Comparison of ENCODE assay signal across 8 cellular contexts in genomic region chr6:148177589-148178233, GRCh38.
A peak's percentile ranks its signal among the peaks of the same experiment; 100 is the strongest.
DNase-seq lines count a peak whose midpoint lies in the region; ATAC-seq, FAIRE-seq and TF ChIP-seq lines count a peak whose summit lies in the region.

No MANE protein-coding gene starts in this region.

- TF ChIP-seq POLR2A in H54 (IDR thresholded peaks at IDR 0.05; ENCODE audit: low read depth, low read length) = no peak
- no peak for TF ChIP-seq POLR2A in breast epithelium (IDR thresholded peaks at IDR 0.05)

- peak in 9 of 14 donors; percentile 6 to 62 (median 29) for DNase-seq in C1 segment of cervical spinal cord (lab: John Stamatoyannopoulos, UW)
- DNase-seq in H54 (ENCODE audit: insufficient read length, low spot score) = no peak
- DNase-seq in RWPE1 (ENCODE audit: low spot score) = peak; percentile 35
- peak in 1 of 2 donors; percentile 63 for DNase-seq in breast epithelium (ENCODE audit: low spot score in 2 of 2)
- DNase-seq in kidney = no peak
- DNase-seq in stimulated activated CD8-positive, alpha-beta memory T cell treated with anti-CD3 and anti-CD28 coated beads, Interleukin-4, amount 100 ng/mL, for 48 hours = peak; percentile 62
- no peak for DNase-seq in middle frontal gyrus (ENCODE audit: extremely low spot score, low spot score)

- H3K27me3 ChIP-seq in breast epithelium = no peaks in the 10 kb centered on the region

- H3K36me3 ChIP-seq in breast epithelium (no peaks in the 10 kb centered on the region), kidney (ENCODE audit: control insufficient read depth in 1 of 2, insufficient read depth in 2 of 2, low read length in 2 of 2) (no peaks in the 10 kb centered on the region)

- POLR2A ChIA-PET in RWPE1 (lab: Yijun Ruan, JAX; ENCODE audit: low non-redundant PET) = no interaction called here

- CTCF ChIA-PET in RWPE1 (lab: Yijun Ruan, JAX) = interaction anchor here (0.6 to 3.2 kb wide), 16 partner anchors 12 to 349 kb away, joined by 3 to 35 read pairs (median 4); no protein-coding TSS in a partner anchor

- H3K27ac ChIP-seq in RWPE1 = no peak overlapping the region
- no peak overlapping the region for H3K27ac ChIP-seq in breast epithelium
- H3K27ac ChIP-seq in kidney (ENCODE audit: low read depth in 2 of 2, low read length in 2 of 2) = no peak overlapping the region

- FAIRE-seq in H54 (lab: Jason Lieb, UNC) (peak; percentile 27), kidney (lab: Jason Lieb, UNC) (no peak)

- no peak overlapping the region for H3K9ac ChIP-seq in kidney (ENCODE audit: low read length in 2 of 2)

- H3K4me1 ChIP-seq in breast epithelium (no peaks in the 10 kb centered on the region), kidney (ENCODE audit: control insufficient read depth in 1 of 2, insufficient read depth in 1 of 2, low read depth in 1 of 2, low read length in 2 of 2) (peaks cover 0 to 2% of the 10 kb centered on the region in 2 donors)

- intact Hi-C loops in breast epithelium (cut with DNase I; ENCODE audit: low total_unique reads) (no loop called here), kidney (cut with DNase I) (no loop called here)

- TF ChIP-seq CTCF in RWPE1 (conservative IDR thresholded peaks at IDR 0.05; ENCODE audit: low read depth) = peak; percentile 70
- peak; percentile 69 to 87 (median 80) for TF ChIP-seq CTCF in breast epithelium (IDR thresholded peaks at IDR 0.05)
- TF ChIP-seq CTCF in kidney (IDR thresholded peaks at IDR 0.05; ENCODE audit: borderline replicate concordance, extremely low read depth, insufficient read depth) = peak; percentile 80

- H3K4me3 ChIP-seq in breast epithelium (no peak overlapping the region), kidney (ENCODE audit: low read length in 2 of 2) (no peak overlapping the region)

- H3K9me3 ChIP-seq in breast epithelium = no peaks in the 10 kb centered on the region
- no peaks in the 10 kb centered on the region for H3K9me3 ChIP-seq in kidney (ENCODE audit: control insufficient read depth in 1 of 2, low read length in 2 of 2)

- no peak for ATAC-seq in HG02642 (IDR thresholded peaks at IDR 0.05; ENCODE audit: poor library complexity, unreplicated experiment)

Comparison
In these comparisons a context has a peak if more than half of its experiments do, and no peak if none do; other contexts are left out.
1. DNase-seq: peak in C1 segment of cervical spinal cord (9 of 14), RWPE1 (single experiment) and stimulated activated CD8-positive, alpha-beta memory T cell treated with anti-CD3 and anti-CD28 coated beads, Interleukin-4, amount 100 ng/mL, for 48 hours (single experiment); none in H54 (single experiment), kidney (single experiment) and middle frontal gyrus (single experiment).
2. Peak in every context shown above with its lines, with median percentiles within 50 percentile points of each other: CTCF ChIP-seq.